20 cellular contexts compared by ENCODE assay signal in the genomic region with DNA sequence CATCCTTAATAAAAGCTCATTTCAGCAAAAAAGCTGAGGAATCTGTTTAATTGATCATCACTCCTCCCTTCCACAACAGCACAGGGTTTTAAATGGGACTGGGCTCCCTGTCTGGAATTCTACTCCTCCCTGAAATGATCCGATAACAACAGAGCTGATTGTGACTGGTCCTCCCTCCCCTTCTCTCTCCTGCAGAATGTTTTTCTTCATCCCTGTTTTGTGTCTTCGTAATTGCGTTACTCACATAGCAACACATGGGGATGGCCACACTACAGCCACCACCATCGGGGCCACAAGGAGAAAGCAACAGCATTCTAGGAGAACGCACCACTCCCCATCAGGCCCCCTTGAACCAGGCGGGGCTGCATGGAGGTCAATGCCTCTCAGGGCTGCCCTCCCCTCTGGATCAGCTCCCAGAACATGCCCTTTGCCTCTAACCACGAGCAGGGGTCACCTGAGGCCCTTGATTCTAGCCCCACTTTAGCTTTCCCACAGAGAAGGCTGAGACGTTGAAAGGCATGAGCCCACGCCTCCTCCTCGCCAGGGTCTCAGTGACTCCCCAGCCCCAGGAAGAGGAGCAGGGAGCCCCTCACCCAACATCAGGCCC.
DNase-seq lines count a peak whose midpoint lies in the region; ATAC-seq and TF ChIP-seq lines count a peak whose summit lies in the region.
"Had no signal": no experiment of that assay in that cellular context is flagged by ENCODE, and none has a peak within 500 bp of the region (broad histone marks: within the 10 kb centered on the region; RNA-seq: fewer than 3 reads in every experiment).

No MANE protein-coding gene starts in this region.

- H3K36me3 ChIP-seq in neural progenitor cell (no peaks in the 10 kb centered on the region), aorta (ENCODE audit: control insufficient read depth in 1 of 2, insufficient read depth in 2 of 2, low read length in 1 of 2) (no peaks in the 10 kb centered on the region)

- no peak overlapping the region for H2BK12ac ChIP-seq in H9 (ENCODE audit: insufficient read length, low read depth, low read length)

- H3K4me1 Mint-ChIP-seq in H9 (peaks cover 20 to 29% of the 10 kb centered on the region in 2 experiments), neural progenitor cell (peaks cover 44% of the 10 kb centered on the region)

- H3K9ac ChIP-seq in H9 (ENCODE audit: extremely low read depth, insufficient read length, low read length) (no peak overlapping the region), neural progenitor cell (no peak overlapping the region)

- no peak overlapping the region for H4K8ac ChIP-seq in H9 (replicated peaks; ENCODE audit: insufficient read length, low read depth, low read length)

- H2AFZ ChIP-seq in H9 (ENCODE audit: low read length), result no peak overlapping the region
- no peak overlapping the region for H2AFZ ChIP-seq in neural progenitor cell (replicated peaks)

- WGBS in H9 (ENCODE audit: extremely low coverage, insufficient read length, low lambda C conversion rate), result no CpG with 5 or more reads among the region's 10 CpGs
- 69% methylated on average over 10 of the region's 10 CpGs for WGBS in right cardiac atrium
- WGBS in aorta, 2 donors, result 67 to 70% methylated on average over 10 of the region's 10 CpGs

- H3K9me3 Mint-ChIP-seq in H9, result no peaks in the 10 kb centered on the region
- no peaks in the 10 kb centered on the region for H3K9me3 Mint-ChIP-seq in neural progenitor cell

- DNase-seq in H9 (no peak), SK-N-DZ (ENCODE audit: low spot score) (peak; percentile 82), right cardiac atrium (peak in 2 of 3 donors; percentile 37 to 66), neural progenitor cell (ENCODE audit: low spot score) (no peak), NCI-H82 (lab: John Stamatoyannopoulos, UW) (no peak), aorta (no peak)
- DNase-seq: C1 segment of cervical spinal cord; Caco-2; CD4-positive, alpha-beta memory T cell; Karpas-422; NCI-H1092; NCI-H1417 treated with DMSO at 0.1 percent for 48 hours; NCI-H1694 treated with DMSO at 0.1 percent for 48 hours; NCI-H2081; NCI-H2227 treated with DMSO at 0.1 percent for 48 hours; NCI-H526 treated with DMSO at 0.1 percent for 48 hours; SIG-M5 had no signal

- no peaks in the 10 kb centered on the region for H3K79me2 ChIP-seq in H9 (ENCODE audit: insufficient read depth, low read length)
- no peaks in the 10 kb centered on the region for H3K79me2 ChIP-seq in neural progenitor cell (ENCODE audit: low read depth)

- H3K18ac ChIP-seq in H9 (ENCODE audit: insufficient read length, low read depth, low read length), result peak overlapping the region; percentile 11

- no peak for TF ChIP-seq CTCF in H9 (conservative IDR thresholded peaks at IDR 0.05)
- no peak for TF ChIP-seq CTCF in neural progenitor cell (IDR thresholded peaks at IDR 0.05)

- no peak overlapping the region; the same call in 1 of the 2 replicates for H3K14ac ChIP-seq in H9 (ENCODE audit: insufficient read depth, low read length)

- no peak overlapping the region for H3K56ac ChIP-seq in H9 (ENCODE audit: insufficient read length, low read depth, low read length)

- H3F3A ChIP-seq in neural progenitor cell (ENCODE audit: low read depth), result no peaks in the 10 kb centered on the region

- H3K27ac Mint-ChIP-seq in H9 (no peak overlapping the region), neural progenitor cell (peak overlapping the region; percentile 5)

- H4K5ac ChIP-seq in H9 (ENCODE audit: insufficient read length, low read depth, low read length), result no peak overlapping the region

- H4K20me1 ChIP-seq in H9 (ENCODE audit: control insufficient read depth, insufficient read depth, insufficient read length) (no peaks in the 10 kb centered on the region), neural progenitor cell (ENCODE audit: low read depth) (no peaks in the 10 kb centered on the region)

- H3K4ac ChIP-seq in H9 (ENCODE audit: low read depth, low read length), result no peak overlapping the region

- intact Hi-C loops in right cardiac atrium (cut with DNase I), result no loop called here
- intact Hi-C loops in aorta (cut with DNase I), result loop anchor here in 1 of 2 donors (5.0 kb wide), 1 partner anchor 71 kb away; no protein-coding TSS in a partner anchor

- no peak overlapping the region for H2AK5ac ChIP-seq in H9 (ENCODE audit: insufficient read length, low read length)

- no peak overlapping the region for H2BK120ac ChIP-seq in H9 (ENCODE audit: low read depth, low read length, poor library complexity, severe bottlenecking)

- H2BK15ac ChIP-seq in H9 (ENCODE audit: low read depth, low read length), result no peak overlapping the region

- H3K4me3 Mint-ChIP-seq in H9 (no peak overlapping the region), neural progenitor cell (peak overlapping the region; percentile 36)

- H4K91ac ChIP-seq in H9 (ENCODE audit: insufficient read length, low read depth, low read length), result no peak overlapping the region

- peak in 1 of 2 donors; percentile 8 for ATAC-seq in right cardiac atrium
- ATAC-seq in GM18867 (IDR thresholded peaks at IDR 0.05; ENCODE audit: unreplicated experiment), result no peak
- no peak for ATAC-seq in aorta (ENCODE audit: low FRiP score)
- ATAC-seq: Panc1 had no signal

- H3K9me3 ChIP-seq in H9 (ENCODE audit: control insufficient read depth, low read depth, low read length), result no peaks in the 10 kb centered on the region
- H3K9me3 ChIP-seq in right cardiac atrium (ENCODE audit: control insufficient read depth, low read length), result no peaks in the 10 kb centered on the region
- no peaks in the 10 kb centered on the region for H3K9me3 ChIP-seq in neural progenitor cell (ENCODE audit: low read depth)
- no peaks in the 10 kb centered on the region for H3K9me3 ChIP-seq in aorta (ENCODE audit: control insufficient read depth, low read length)
- H3K9me3 ChIP-seq: Caco-2 had no signal

- H3K27ac ChIP-seq in H9 (ENCODE audit: insufficient read length, low read depth, low read length), result no peak overlapping the region
- no peak overlapping the region for H3K27ac ChIP-seq in right cardiac atrium (ENCODE audit: low read length)
- no peak overlapping the region for H3K27ac ChIP-seq in neural progenitor cell
- H3K27ac ChIP-seq in aorta (ENCODE audit: low read depth in 1 of 2, low read length in 2 of 2), result no peak overlapping the region
- H3K27ac ChIP-seq: RWPE1 had no signal

- no peak overlapping the region for H2BK5ac ChIP-seq in H9 (ENCODE audit: insufficient read length, low read length)

- no peak overlapping the region for H3T11ph ChIP-seq in H9 (ENCODE audit: low read length)

- H3K79me1 ChIP-seq in H9 (ENCODE audit: insufficient read depth, low read depth, low read length, poor library complexity, severe bottlenecking), result no peaks in the 10 kb centered on the region

- peaks cover 4% of the 10 kb centered on the region for H3K23me2 ChIP-seq in H9 (ENCODE audit: insufficient read length, low read depth, low read length, poor library complexity, severe bottlenecking)

- no peak overlapping the region for H3K23ac ChIP-seq in H9 (ENCODE audit: insufficient read length, low read depth, low read length)

- H3K4me2 ChIP-seq in H9 (ENCODE audit: insufficient read depth, insufficient read length, low read length), result no peak overlapping the region
- H3K4me2 ChIP-seq in neural progenitor cell, result no peak overlapping the region

- H3K4me3 ChIP-seq in right cardiac atrium (ENCODE audit: low read length), result no peak overlapping the region
- no peak overlapping the region for H3K4me3 ChIP-seq in neural progenitor cell
- H3K4me3 ChIP-seq in aorta (ENCODE audit: low read length in 2 of 2), result no peak overlapping the region

- H2BK20ac ChIP-seq in H9 (ENCODE audit: low read depth, low read length, poor library complexity, severe bottlenecking), result no peak overlapping the region

- H3K4me1 ChIP-seq in H9 (ENCODE audit: insufficient read depth, low read length) (no peaks in the 10 kb centered on the region; the same call in 1 of the 2 replicates), right cardiac atrium (ENCODE audit: control insufficient read depth, insufficient read depth, low read length) (peaks cover 15% of the 10 kb centered on the region), neural progenitor cell (peaks cover 26% of the 10 kb centered on the region), aorta (ENCODE audit: control insufficient read depth in 1 of 2, insufficient read depth in 2 of 2, low read length in 2 of 2) (peaks cover 0 to 5% of the 10 kb centered on the region in 2 donors)
- H3K4me1 ChIP-seq: Caco-2 had no signal

- H3K27me3 ChIP-seq in H9 (ENCODE audit: insufficient read depth, low read length) (no peaks in the 10 kb centered on the region), right cardiac atrium (ENCODE audit: control insufficient read depth, insufficient read depth) (no peaks in the 10 kb centered on the region), neural progenitor cell (no peaks in the 10 kb centered on the region), aorta (ENCODE audit: control insufficient read depth in 1 of 2, insufficient read depth in 2 of 2, low read length in 1 of 2) (no peaks in the 10 kb centered on the region)

- H3K27me3 Mint-ChIP-seq in H9 (ENCODE audit: low read depth) (peaks cover 6% of the 10 kb centered on the region), neural progenitor cell (ENCODE audit: insufficient read depth, low read depth) (no peaks in the 10 kb centered on the region)
- H3K27me3 Mint-ChIP-seq: CD4-positive, alpha-beta memory T cell had no signal

- H3K36me3 Mint-ChIP-seq in H9 (ENCODE audit: insufficient read depth in 1 of 3, low read depth in 3 of 3) (peaks cover 0 to 3% (median 2%) of the 10 kb centered on the region in 3 experiments; a peak in 4 of 7 replicates), neural progenitor cell (no peaks in the 10 kb centered on the region)

Comparison
In these comparisons a context has a peak if more than half of its experiments do, and no peak if none do; other contexts are left out.
1. DNase-seq: peak in SK-N-DZ (single experiment) and right cardiac atrium (2 of 3); none in H9 (single experiment), neural progenitor cell (single experiment), NCI-H82 (single experiment) and aorta (0 of 2).